Comparison of ENCODE assay signal across 8 cellular contexts in the genomic region with DNA sequence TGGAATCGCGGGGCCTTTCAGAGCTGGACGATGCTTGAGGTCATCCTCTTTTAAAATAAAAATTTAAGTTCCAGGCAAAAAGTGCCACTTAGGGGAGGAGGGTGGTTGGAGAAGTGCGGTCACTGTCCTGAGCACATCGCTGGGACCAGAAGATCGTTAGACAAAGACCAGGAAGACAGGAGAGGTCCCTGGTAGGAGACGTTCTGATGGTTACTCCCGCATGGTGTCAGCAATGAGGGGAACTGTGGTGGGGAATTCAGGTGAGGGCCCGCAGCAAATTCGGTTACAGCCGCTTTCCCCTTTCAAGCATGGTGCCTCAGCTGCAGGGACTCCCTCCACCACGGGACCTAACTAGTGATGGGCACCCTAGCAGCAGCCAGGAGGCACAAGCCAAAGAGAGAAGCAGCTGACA. TPM values are rescaled to one million over a fixed set of nuclear protein-coding genes. Genes with fewer than 3 reads are reported as not detected.
A peak's percentile ranks its signal among the peaks of the same experiment; 100 is the strongest.
DNase-seq lines count a peak whose midpoint lies in the region; ATAC-seq and TF ChIP-seq lines count a peak whose summit lies in the region.

No MANE protein-coding gene starts in this region.

- intact Hi-C loops in Caco-2 (cut with micrococcal nuclease; ENCODE audit: unreplicated experiment), result loop anchor here (1.0 kb wide), 3 partner anchors 83 to 192 kb away; no protein-coding TSS in a partner anchor

- H3K4me3 ChIP-seq in Caco-2 (ENCODE audit: low read depth, low read length) (peak overlapping the region; percentile 59), HAP-1 (peak overlapping the region; percentile 62), coronary artery (peak overlapping the region; percentile 81), lung (peak overlapping the region; percentile 37), thoracic aorta (peak overlapping the region; percentile 92)

- H3K4me1 ChIP-seq in Caco-2 (peaks cover 15% of the 10 kb centered on the region), HAP-1 (peaks cover 10% of the 10 kb centered on the region), lung (ENCODE audit: control insufficient read depth in 2 of 2, insufficient read depth in 2 of 2, low read length in 2 of 2) (peaks cover 1 to 14% of the 10 kb centered on the region in 2 donors), thoracic aorta (ENCODE audit: control insufficient read depth in 1 of 2, low read depth in 2 of 2) (peaks cover 13 to 19% of the 10 kb centered on the region in 2 donors)

- ATAC-seq in SK-N-SH treated with all-trans-retinoic acid at 6 μM for 48 hours, result peak; percentile 29
- ATAC-seq in lung (ENCODE audit: insufficient read depth, low FRiP score), result peak; percentile 6
- ATAC-seq in thoracic aorta (ENCODE audit: insufficient number of reproducible peaks, low FRiP score, low read depth), result no peak

- H3K9me3 ChIP-seq in Caco-2 (no peaks in the 10 kb centered on the region), HAP-1 (no peaks in the 10 kb centered on the region), lung (ENCODE audit: control insufficient read depth in 2 of 2, insufficient read depth in 1 of 2, low read length in 1 of 2) (no peaks in the 10 kb centered on the region), thoracic aorta (no peaks in the 10 kb centered on the region)

- no peaks in the 10 kb centered on the region for H3K27me3 Mint-ChIP-seq in Caco-2 (ENCODE audit: insufficient read depth, unreplicated experiment)

- H3K27ac ChIP-seq in coronary artery (peak overlapping the region; percentile 92 to 98), lung (ENCODE audit: low read depth in 1 of 2, low read length in 1 of 2) (peak overlapping the region; percentile 94 to 96), thoracic aorta (peak overlapping the region; percentile 94)

- H3K27ac Mint-ChIP-seq in Caco-2 (ENCODE audit: unreplicated experiment), result peak overlapping the region; percentile 99

- in situ Hi-C loops in HAP-1 (cut with MboI; ENCODE audit: low sequenced_read_pairs), result no loop called here

- 2% methylated on average over 12 of the region's 12 CpGs for WGBS in lung, 2 donors

- BruUV-seq in Caco-2 (replicated peaks; lab: Mats Ljungman, UMichigan), result no TSS peak

- peaks cover 12% of the 10 kb centered on the region for H3K4me1 Mint-ChIP-seq in Caco-2 (ENCODE audit: low read depth, unreplicated experiment)

- POLR2A ChIA-PET in Caco-2 (lab: Charles Lee), result interaction anchor here (0.6 to 2.1 kb wide), 6 partner anchors 12 to 108 kb away, joined by 3 to 4 read pairs (median 4); a partner anchor contains a TSS

- peak; percentile 35 to 46 for DNase-seq in Caco-2
- peak in 1 of 2 experiments; percentile 58 for DNase-seq in HAP-1 (ENCODE audit: low spot score in 2 of 2)
- DNase-seq in coronary artery (ENCODE audit: low spot score), result no peak
- no peak for DNase-seq in lung (ENCODE audit: low spot score)
- DNase-seq in thoracic aorta (ENCODE audit: low spot score), result no peak
- no peak for DNase-seq in NCI-H1092 (lab: John Stamatoyannopoulos, UW)
- DNase-seq in effector CD8-positive, alpha-beta T cell (lab: John Stamatoyannopoulos, UW), result no peak

- CTCF ChIA-PET in Caco-2 (lab: Charles Lee), result interaction anchor here (0.6 to 2.6 kb wide), 9 partner anchors 40 to 192 kb away, joined by 3 to 21 read pairs (median 6); a partner anchor contains a TSS

- no peaks in the 10 kb centered on the region for H3K27me3 ChIP-seq in Caco-2 (replicated peaks; ENCODE audit: control insufficient read depth, insufficient read depth, low read length)
- H3K27me3 ChIP-seq in HAP-1 (ENCODE audit: low read depth), result no peaks in the 10 kb centered on the region
- no peaks in the 10 kb centered on the region for H3K27me3 ChIP-seq in lung (ENCODE audit: control insufficient read depth, insufficient read depth)
- no peaks in the 10 kb centered on the region for H3K27me3 ChIP-seq in thoracic aorta (replicated peaks; ENCODE audit: insufficient read depth)

- no peaks in the 10 kb centered on the region; the same call in 1 of the 2 replicates for H3K36me3 ChIP-seq in Caco-2 (ENCODE audit: control insufficient read depth, insufficient read depth, low read length)
- peaks cover 18% of the 10 kb centered on the region for H3K36me3 ChIP-seq in HAP-1 (replicated peaks)
- peaks cover 7 to 13% of the 10 kb centered on the region in 2 donors for H3K36me3 ChIP-seq in lung (ENCODE audit: control insufficient read depth in 2 of 2, insufficient read depth in 2 of 2, low read length in 2 of 2)
- H3K36me3 ChIP-seq in thoracic aorta, result peaks cover 16% of the 10 kb centered on the region

- no peaks in the 10 kb centered on the region for H3K9me3 Mint-ChIP-seq in Caco-2 (ENCODE audit: unreplicated experiment)

- H3K36me3 Mint-ChIP-seq in Caco-2 (ENCODE audit: insufficient read depth, unreplicated experiment), result peaks cover 47% of the 10 kb centered on the region

- peak overlapping the region; percentile 89 for H3K4me3 Mint-ChIP-seq in Caco-2 (ENCODE audit: unreplicated experiment)

- peak in 1 of 2 experiments; percentile 5 for TF ChIP-seq CTCF in Caco-2 (IDR thresholded peaks at IDR 0.05; ENCODE audit: insufficient read depth in 1 of 2, low read depth in 1 of 2, low read length in 1 of 2, severe bottlenecking in 1 of 2, unreplicated experiment in 1 of 2)
- TF ChIP-seq CTCF in coronary artery (IDR thresholded peaks at IDR 0.05), result no peak
- TF ChIP-seq CTCF in lung (IDR thresholded peaks at IDR 0.05; ENCODE audit: control extremely low read depth, extremely low read depth), result no peak
- TF ChIP-seq CTCF in thoracic aorta (IDR thresholded peaks at IDR 0.05), result no peak

TF ChIP-seq in SK-N-SH treated with all-trans-retinoic acid at 6 μM for 48 hours, 23 proteins besides CTCF, POLR2A, EP300 and RAD21:
- TF ChIP-seq PPARA (CRISPR knock-in tag; IDR thresholded peaks at IDR 0.05; ENCODE audit: borderline replicate concordance), result no peak
- no peak for TF ChIP-seq RARB (CRISPR knock-in tag; IDR thresholded peaks at IDR 0.05)
- TF ChIP-seq ZC3H10 (CRISPR knock-in tag; IDR thresholded peaks at IDR 0.05), result no peak
- TF ChIP-seq, protein P1, sequence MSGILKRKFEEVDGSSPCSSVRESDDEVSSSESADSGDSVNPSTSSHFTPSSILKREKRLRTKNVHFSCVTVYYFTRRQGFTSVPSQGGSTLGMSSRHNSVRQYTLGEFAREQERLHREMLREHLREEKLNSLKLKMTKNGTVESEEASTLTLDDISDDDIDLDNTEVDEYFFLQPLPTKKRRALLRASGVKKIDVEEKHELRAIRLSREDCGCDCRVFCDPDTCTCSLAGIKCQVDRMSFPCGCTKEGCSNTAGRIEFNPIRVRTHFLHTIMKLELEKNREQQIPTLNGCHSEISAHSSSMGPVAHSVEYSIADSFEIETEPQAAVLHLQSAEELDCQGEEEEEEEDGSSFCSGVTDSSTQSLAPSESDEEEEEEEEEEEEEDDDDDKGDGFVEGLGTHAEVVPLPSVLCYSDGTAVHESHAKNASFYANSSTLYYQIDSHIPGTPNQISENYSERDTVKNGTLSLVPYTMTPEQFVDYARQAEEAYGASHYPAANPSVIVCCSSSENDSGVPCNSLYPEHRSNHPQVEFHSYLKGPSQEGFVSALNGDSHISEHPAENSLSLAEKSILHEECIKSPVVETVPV (CRISPR knock-in tag; IDR thresholded peaks at IDR 0.05), result no peak

RNA-seq across cellular contexts. Expression of a gene that starts 1.0 kb away (rescaled TPM):
- 35.6 and 37.6 TPM in 2 replicates for total RNA-seq in Caco-2 (2022)
- 10 to 100 TPM; 24.5 to 28.4 TPM for total RNA-seq in lung
- polyA plus RNA-seq in lung, result 10 to 100 TPM; 23.1 to 39.6 TPM
- 10 to 100 TPM in 1 of 2 donors, 1 to 10 TPM in 1; 7.7 to 16.4 TPM for total RNA-seq in thoracic aorta

RNA-seq across cellular contexts. Expression of a gene that starts 21.8 kb away (rescaled TPM):
- total RNA-seq in Caco-2 (2022), result 229 and 266 TPM in 2 replicates
- 100 to 1,000 TPM; 292 to 390 TPM for total RNA-seq in lung
- 100 to 1,000 TPM; 324 to 330 TPM for polyA plus RNA-seq in lung
- 100 to 1,000 TPM; 308 to 459 TPM for total RNA-seq in thoracic aorta

RNA-seq across cellular contexts. Expression of a gene that starts 40.3 kb away (rescaled TPM):
- 10.8 and 12.3 TPM in 2 replicates for total RNA-seq in Caco-2 (2022)
- 10 to 100 TPM in 1 of 2 donors, 1 to 10 TPM in 1; 9.4 to 32.6 TPM for total RNA-seq in lung
- 10 to 100 TPM; 18.6 to 22.0 TPM for polyA plus RNA-seq in lung
- total RNA-seq in thoracic aorta, result 10 to 100 TPM; 26.4 to 53.5 TPM

Comparison
In these comparisons a context has a peak if more than half of its experiments do, and no peak if none do; other contexts are left out.
1. DNase-seq: peak in Caco-2 (2 of 2); none in coronary artery (single experiment), lung (single experiment), thoracic aorta (single experiment), NCI-H1092 (single experiment) and effector CD8-positive, alpha-beta T cell (single experiment).
2. H3K4me3 ChIP-seq: peak in every context shown above with its lines; median percentile 92 in thoracic aorta; 81 in coronary artery; 62 in HAP-1; 59 in Caco-2; 37 in lung.
3. Peak in every context shown above with its lines, with median percentiles within 50 percentile points of each other: H3K27ac ChIP-seq.